In genomic region chr17:59505610-59506276, GRCh38 we compare ENCODE assay signal across 1 cellular context.
TF ChIP-seq lines count a peak whose summit lies in the region.

No MANE protein-coding gene starts in this region.

TF ChIP-seq in HepG2, 621 proteins besides CTCF, POLR2A, EP300 and RAD21 (continued from another document):
- TF ChIP-seq ZSCAN29 (CRISPR knock-in tag; conservative IDR thresholded peaks at IDR 0.05) (peak; percentile 65; the same call in 1 of the 2 replicates), FOSL2 (CRISPR knock-in tag; IDR thresholded peaks at IDR 0.05) (peak; percentile 79), ZNF276 (CRISPR knock-in tag; IDR thresholded peaks at IDR 0.05; ENCODE audit: low read depth) (0 out of 2 replicates have a peak, but pooled peaks have one; percentile 45), ZFX (CRISPR knock-in tag; IDR thresholded peaks at IDR 0.05; ENCODE audit: low read depth) (peak; percentile 28; the same call in 1 of the 2 replicates), ZHX2 (IDR thresholded peaks at IDR 0.05; ENCODE audit: low read depth) (no peak), ZHX2 (CRISPR knock-in tag; IDR thresholded peaks at IDR 0.05; ENCODE audit: borderline replicate concordance) (no peak), NPAS2 (CRISPR knock-in tag; IDR thresholded peaks at IDR 0.05; ENCODE audit: borderline replicate concordance) (no peak), NCOA2 (CRISPR knock-in tag; IDR thresholded peaks at IDR 0.05) (peak; percentile 24; the same call in 1 of the 2 replicates), NCOA1 (CRISPR knock-in tag; IDR thresholded peaks at IDR 0.05) (0 out of 2 replicates have a peak, but pooled peaks have one; percentile 68), RFXAP (CRISPR knock-in tag; IDR thresholded peaks at IDR 0.05; ENCODE audit: borderline replicate concordance) (0 out of 2 replicates have a peak, but pooled peaks have one; percentile 30), ETV6 (CRISPR knock-in tag; conservative IDR thresholded peaks at IDR 0.05) (no peak), JUN (CRISPR knock-in tag; IDR thresholded peaks at IDR 0.05) (0 out of 2 replicates have a peak, but pooled peaks have one; percentile 42)
